Comparison of ENCODE assay signal across 1 cellular context in genomic region chr9:16496908-16497307, GRCh38.
TF ChIP-seq lines count a peak whose summit lies in the region.

No MANE protein-coding gene starts in this region.

TF ChIP-seq in GM23338, 12 proteins besides CTCF, POLR2A, EP300 and RAD21 (continued from another document):
- TF ChIP-seq ZNF462 (CRISPR knock-in tag; IDR thresholded peaks at IDR 0.05) (no peak), NANOG (IDR thresholded peaks at IDR 0.05; ENCODE audit: borderline replicate concordance) (no peak), ZNF114 (CRISPR knock-in tag; IDR thresholded peaks at IDR 0.05) (no peak), ETS1 (IDR thresholded peaks at IDR 0.05) (no peak), REST (IDR thresholded peaks at IDR 0.05; ENCODE audit: unreplicated experiment) (no peak), STAT1 (IDR thresholded peaks at IDR 0.05; ENCODE audit: unreplicated experiment) (no peak), ZNF331 (CRISPR knock-in tag; IDR thresholded peaks at IDR 0.05; ENCODE audit: low read depth) (no peak), CREB1 (CRISPR knock-in tag; IDR thresholded peaks at IDR 0.05; ENCODE audit: low read depth) (no peak)
